Comparison of ENCODE assay signal across 10 cellular contexts in the genomic region with DNA sequence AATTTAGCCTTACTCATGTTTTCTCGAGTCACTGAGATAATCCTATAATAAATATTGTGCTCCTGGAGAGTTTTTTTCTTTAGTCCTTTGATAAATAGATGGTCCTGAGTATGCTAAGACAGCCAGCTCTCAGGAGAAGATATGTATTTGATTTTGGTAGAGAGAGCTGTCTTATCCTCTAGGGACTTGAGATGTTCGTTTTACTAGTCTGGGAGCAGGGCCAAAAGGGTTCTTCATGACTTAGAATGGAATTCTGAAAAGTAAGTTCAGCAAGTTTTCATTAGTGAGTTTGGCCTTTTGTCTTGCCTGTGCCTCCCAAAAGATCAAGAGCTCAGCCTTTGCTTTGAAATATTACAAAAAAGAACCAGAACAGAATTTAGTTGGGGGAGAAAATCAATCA.
DNase-seq lines count a peak whose midpoint lies in the region; ATAC-seq and TF ChIP-seq lines count a peak whose summit lies in the region.
"Had no signal": no experiment of that assay in that cellular context is flagged by ENCODE, and none has a peak within 500 bp of the region (broad histone marks: within the 10 kb centered on the region; RNA-seq: fewer than 3 reads in every experiment).

No MANE protein-coding gene starts in this region.

- BruUV-seq in PC-9 (replicated peaks; lab: Mats Ljungman, UMichigan) = no TSS peak

- H3K4me3 Mint-ChIP-seq in stimulated activated effector memory CD8-positive, alpha-beta T cell treated with anti-CD3 and anti-CD28 coated beads, Interleukin-12 subunit alpha, Interleukin-12 subunit beta, amount 100 ng/mL, for 72 hours = no peak overlapping the region

- no peak overlapping the region for H3K4me2 ChIP-seq in PC-9
- H3K4me2 ChIP-seq in fibroblast of lung (ENCODE audit: extremely low read depth, insufficient read depth, low read length) = no peak overlapping the region

- peaks cover 10% of the 10 kb centered on the region for H3K4me1 Mint-ChIP-seq in stimulated activated effector memory CD8-positive, alpha-beta T cell treated with anti-CD3 and anti-CD28 coated beads, Interleukin-12 subunit alpha, Interleukin-12 subunit beta, amount 100 ng/mL, for 72 hours

- WGBS in sigmoid colon, 2 donors = 43 to 51% methylated on average over 2 of the region's 2 CpGs

- H3K9me3 Mint-ChIP-seq in stimulated activated effector memory CD8-positive, alpha-beta T cell treated with anti-CD3 and anti-CD28 coated beads, Interleukin-12 subunit alpha, Interleukin-12 subunit beta, amount 100 ng/mL, for 72 hours = no peaks in the 10 kb centered on the region

- no peak for TF ChIP-seq POLR2A in sigmoid colon (IDR thresholded peaks at IDR 0.05)

- TF ChIP-seq CTCF in PC-9 (conservative IDR thresholded peaks at IDR 0.05) (no peak), fibroblast of lung (conservative IDR thresholded peaks at IDR 0.05 in 1 of 2, IDR thresholded peaks at IDR 0.05 in 1 of 2; ENCODE audit: low read depth in 1 of 2, low read length in 2 of 2) (no peak), sigmoid colon (IDR thresholded peaks at IDR 0.05) (no peak)

- H3K4me1 ChIP-seq in PC-9 (replicated peaks; ENCODE audit: insufficient read depth) (no peaks in the 10 kb centered on the region), fibroblast of lung (ENCODE audit: control insufficient read depth, extremely low read depth, insufficient read depth, low read length) (peaks cover 2% of the 10 kb centered on the region), sigmoid colon (peaks cover 0 to 40% (median 25%) of the 10 kb centered on the region in 4 donors)

- H4K20me1 ChIP-seq in PC-9 (ENCODE audit: insufficient read depth) (no peaks in the 10 kb centered on the region), fibroblast of lung (ENCODE audit: control insufficient read depth, extremely low read depth, insufficient read depth, low read length) (no peaks in the 10 kb centered on the region)

- H3K4me3 ChIP-seq in PC-9 (no peak overlapping the region), fibroblast of lung (replicated peaks in 1 of 4; ENCODE audit: control extremely low read depth in 1 of 4, insufficient read depth in 1 of 4, low read depth in 3 of 4, low read length in 4 of 4) (no peak overlapping the region), sigmoid colon (no peak overlapping the region)
- H3K4me3 ChIP-seq: ascending aorta, right lobe of liver had no signal

- H3K27ac Mint-ChIP-seq in stimulated activated effector memory CD8-positive, alpha-beta T cell treated with anti-CD3 and anti-CD28 coated beads, Interleukin-12 subunit alpha, Interleukin-12 subunit beta, amount 100 ng/mL, for 72 hours = no peak overlapping the region

- no peak overlapping the region for H3K9ac ChIP-seq in fibroblast of lung (ENCODE audit: insufficient read depth, low read length)

- H3K79me2 ChIP-seq in PC-9 (ENCODE audit: low read depth) (no peaks in the 10 kb centered on the region), fibroblast of lung (ENCODE audit: control insufficient read depth, insufficient read depth, low read length) (no peaks in the 10 kb centered on the region)

- peaks cover 4% of the 10 kb centered on the region; the same call in 1 of the 2 replicates for H3K9me2 ChIP-seq in PC-9 (ENCODE audit: insufficient read depth)

- intact Hi-C loops in PC-9 (cut with micrococcal nuclease; ENCODE audit: unreplicated experiment) = no loop called here
- intact Hi-C loops in sigmoid colon (cut with DNase I) = no loop called here

- H3F3A ChIP-seq in PC-9 (ENCODE audit: insufficient read depth, low read depth) = no peaks in the 10 kb centered on the region

- H3K36me3 Mint-ChIP-seq in stimulated activated effector memory CD8-positive, alpha-beta T cell treated with anti-CD3 and anti-CD28 coated beads, Interleukin-12 subunit alpha, Interleukin-12 subunit beta, amount 100 ng/mL, for 72 hours = peaks cover 32% of the 10 kb centered on the region

- TF ChIP-seq EP300 in sigmoid colon (IDR thresholded peaks at IDR 0.05) = no peak

- H3K9me3 ChIP-seq in PC-9 (ENCODE audit: insufficient read depth, low read depth) = no peaks in the 10 kb centered on the region
- H3K9me3 ChIP-seq in fibroblast of lung (ENCODE audit: control insufficient read depth, insufficient read depth, low read depth, low read length) = no peaks in the 10 kb centered on the region
- no peaks in the 10 kb centered on the region for H3K9me3 ChIP-seq in sigmoid colon
- H3K9me3 ChIP-seq: ascending aorta, right lobe of liver had no signal

- POLR2A ChIA-PET in PC-9 (lab: Charles Lee; ENCODE audit: unreplicated experiment) = interaction anchor here (0.6 kb wide), 2 partner anchors 75 to 272 kb away, joined by 3 read pairs; no protein-coding TSS in a partner anchor

- peak; percentile 92 for DNase-seq in EH (ENCODE audit: low read depth)
- peak; percentile 3 to 41 for DNase-seq in PC-9
- peak; percentile 85 to 86 for DNase-seq in fibroblast of lung (ENCODE audit: low read depth in 2 of 2)
- peak; percentile 85 for DNase-seq in sigmoid colon
- no peak for DNase-seq in stimulated activated effector memory CD8-positive, alpha-beta T cell treated with anti-CD3 and anti-CD28 coated beads, Interleukin-12 subunit alpha, Interleukin-12 subunit beta, amount 100 ng/mL, for 72 hours (ENCODE audit: low spot score in 2 of 2)
- no peak for DNase-seq in NCI-H2081 (lab: John Stamatoyannopoulos, UW)
- no peak for DNase-seq in activated CD4-positive, alpha-beta T cell treated with anti-CD3 and anti-CD28 coated beads for 4 hours

- H3K27me3 ChIP-seq in PC-9 (ENCODE audit: insufficient read depth, low read depth) (no peaks in the 10 kb centered on the region), fibroblast of lung (ENCODE audit: control insufficient read depth, insufficient read depth, low read length) (no peaks in the 10 kb centered on the region), sigmoid colon (no peaks in the 10 kb centered on the region)
- H3K27me3 ChIP-seq: ascending aorta, right lobe of liver had no signal

- H3K36me3 ChIP-seq in PC-9 (ENCODE audit: low read depth) (no peaks in the 10 kb centered on the region), fibroblast of lung (ENCODE audit: control insufficient read depth, insufficient read depth, low read length) (no peaks in the 10 kb centered on the region), sigmoid colon (no peaks in the 10 kb centered on the region)
- H3K36me3 ChIP-seq: ascending aorta, right lobe of liver had no signal

- no peak for ATAC-seq in stimulated activated effector memory CD8-positive, alpha-beta T cell treated with anti-CD3 and anti-CD28 coated beads, Interleukin-12 subunit alpha, Interleukin-12 subunit beta, amount 100 ng/mL, for 72 hours
- no peak for ATAC-seq in GM18868 (IDR thresholded peaks at IDR 0.05; ENCODE audit: unreplicated experiment)

- H2AFZ ChIP-seq in PC-9 (no peak overlapping the region), fibroblast of lung (ENCODE audit: low read length) (no peak overlapping the region)

- H3K27ac ChIP-seq in PC-9 = no peak overlapping the region
- H3K27ac ChIP-seq in fibroblast of lung (ENCODE audit: insufficient read depth, low read length) = no peak overlapping the region
- H3K27ac ChIP-seq in sigmoid colon = peak overlapping the region; percentile 55 to 73 (median 66)
- H3K27ac ChIP-seq: ascending aorta, right lobe of liver had no signal

- CTCF ChIA-PET in PC-9 (lab: Charles Lee) = interaction anchor here (0.6 kb wide), 1 partner anchor 383 kb away, joined by 3 read pairs; no protein-coding TSS in a partner anchor

Comparison
In these comparisons a context has a peak if more than half of its experiments do, and no peak if none do; other contexts are left out.
1. DNase-seq: peak in EH (single experiment), PC-9 (2 of 2), fibroblast of lung (2 of 2) and sigmoid colon (single experiment); none in stimulated activated effector memory CD8-positive, alpha-beta T cell treated with anti-CD3 and anti-CD28 coated beads, Interleukin-12 subunit alpha, Interleukin-12 subunit beta, amount 100 ng/mL, for 72 hours (0 of 2), NCI-H2081 (0 of 2) and activated CD4-positive, alpha-beta T cell treated with anti-CD3 and anti-CD28 coated beads for 4 hours (0 of 2).
2. H3K27ac ChIP-seq: peak in sigmoid colon (4 of 4); none in PC-9 (single experiment) and fibroblast of lung (single experiment).